In genomic region chr9:127059030-127059429, GRCh38 we compare ENCODE assay signal across 1 cellular context.
TF ChIP-seq lines count a peak whose summit lies in the region.

No MANE protein-coding gene starts in this region.

TF ChIP-seq in GM12878, 131 proteins besides CTCF, POLR2A, EP300 and RAD21 (continued from another document):
- TF ChIP-seq, protein P1, sequence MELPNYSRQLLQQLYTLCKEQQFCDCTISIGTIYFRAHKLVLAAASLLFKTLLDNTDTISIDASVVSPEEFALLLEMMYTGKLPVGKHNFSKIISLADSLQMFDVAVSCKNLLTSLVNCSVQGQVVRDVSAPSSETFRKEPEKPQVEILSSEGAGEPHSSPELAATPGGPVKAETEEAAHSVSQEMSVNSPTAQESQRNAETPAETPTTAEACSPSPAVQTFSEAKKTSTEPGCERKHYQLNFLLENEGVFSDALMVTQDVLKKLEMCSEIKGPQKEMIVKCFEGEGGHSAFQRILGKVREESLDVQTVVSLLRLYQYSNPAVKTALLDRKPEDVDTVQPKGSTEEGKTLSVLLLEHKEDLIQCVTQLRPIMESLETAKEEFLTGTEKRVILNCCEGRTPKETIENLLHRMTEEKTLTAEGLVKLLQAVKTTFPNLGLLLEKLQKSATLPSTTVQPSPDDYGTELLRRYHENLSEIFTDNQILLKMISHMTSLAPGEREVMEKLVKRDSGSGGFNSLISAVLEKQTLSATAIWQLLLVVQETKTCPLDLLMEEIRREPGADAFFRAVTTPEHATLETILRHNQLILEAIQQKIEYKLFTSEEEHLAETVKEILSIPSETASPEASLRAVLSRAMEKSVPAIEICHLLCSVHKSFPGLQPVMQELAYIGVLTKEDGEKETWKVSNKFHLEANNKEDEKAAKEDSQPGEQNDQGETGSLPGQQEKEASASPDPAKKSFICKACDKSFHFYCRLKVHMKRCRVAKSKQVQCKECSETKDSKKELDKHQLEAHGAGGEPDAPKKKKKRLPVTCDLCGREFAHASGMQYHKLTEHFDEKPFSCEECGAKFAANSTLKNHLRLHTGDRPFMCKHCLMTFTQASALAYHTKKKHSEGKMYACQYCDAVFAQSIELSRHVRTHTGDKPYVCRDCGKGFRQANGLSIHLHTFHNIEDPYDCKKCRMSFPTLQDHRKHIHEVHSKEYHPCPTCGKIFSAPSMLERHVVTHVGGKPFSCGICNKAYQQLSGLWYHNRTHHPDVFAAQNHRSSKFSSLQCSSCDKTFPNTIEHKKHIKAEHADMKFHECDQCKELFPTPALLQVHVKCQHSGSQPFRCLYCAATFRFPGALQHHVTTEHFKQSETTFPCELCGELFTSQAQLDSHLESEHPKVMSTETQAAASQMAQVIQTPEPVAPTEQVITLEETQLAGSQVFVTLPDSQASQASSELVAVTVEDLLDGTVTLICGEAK (IDR thresholded peaks at IDR 0.05; ENCODE audit: borderline replicate concordance): no peak
- peak; percentile 56 for TF ChIP-seq NR2C1 (IDR thresholded peaks at IDR 0.05)
- TF ChIP-seq ZNF687 (IDR thresholded peaks at IDR 0.05): peak; percentile 22; the same call in 1 of the 2 replicates
- TF ChIP-seq, protein P2, sequence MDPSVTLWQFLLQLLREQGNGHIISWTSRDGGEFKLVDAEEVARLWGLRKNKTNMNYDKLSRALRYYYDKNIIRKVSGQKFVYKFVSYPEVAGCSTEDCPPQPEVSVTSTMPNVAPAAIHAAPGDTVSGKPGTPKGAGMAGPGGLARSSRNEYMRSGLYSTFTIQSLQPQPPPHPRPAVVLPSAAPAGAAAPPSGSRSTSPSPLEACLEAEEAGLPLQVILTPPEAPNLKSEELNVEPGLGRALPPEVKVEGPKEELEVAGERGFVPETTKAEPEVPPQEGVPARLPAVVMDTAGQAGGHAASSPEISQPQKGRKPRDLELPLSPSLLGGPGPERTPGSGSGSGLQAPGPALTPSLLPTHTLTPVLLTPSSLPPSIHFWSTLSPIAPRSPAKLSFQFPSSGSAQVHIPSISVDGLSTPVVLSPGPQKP (IDR thresholded peaks at IDR 0.05; ENCODE audit: low read depth, low read length): no peak
